1 cellular context compared by ENCODE assay signal in the genomic region with DNA sequence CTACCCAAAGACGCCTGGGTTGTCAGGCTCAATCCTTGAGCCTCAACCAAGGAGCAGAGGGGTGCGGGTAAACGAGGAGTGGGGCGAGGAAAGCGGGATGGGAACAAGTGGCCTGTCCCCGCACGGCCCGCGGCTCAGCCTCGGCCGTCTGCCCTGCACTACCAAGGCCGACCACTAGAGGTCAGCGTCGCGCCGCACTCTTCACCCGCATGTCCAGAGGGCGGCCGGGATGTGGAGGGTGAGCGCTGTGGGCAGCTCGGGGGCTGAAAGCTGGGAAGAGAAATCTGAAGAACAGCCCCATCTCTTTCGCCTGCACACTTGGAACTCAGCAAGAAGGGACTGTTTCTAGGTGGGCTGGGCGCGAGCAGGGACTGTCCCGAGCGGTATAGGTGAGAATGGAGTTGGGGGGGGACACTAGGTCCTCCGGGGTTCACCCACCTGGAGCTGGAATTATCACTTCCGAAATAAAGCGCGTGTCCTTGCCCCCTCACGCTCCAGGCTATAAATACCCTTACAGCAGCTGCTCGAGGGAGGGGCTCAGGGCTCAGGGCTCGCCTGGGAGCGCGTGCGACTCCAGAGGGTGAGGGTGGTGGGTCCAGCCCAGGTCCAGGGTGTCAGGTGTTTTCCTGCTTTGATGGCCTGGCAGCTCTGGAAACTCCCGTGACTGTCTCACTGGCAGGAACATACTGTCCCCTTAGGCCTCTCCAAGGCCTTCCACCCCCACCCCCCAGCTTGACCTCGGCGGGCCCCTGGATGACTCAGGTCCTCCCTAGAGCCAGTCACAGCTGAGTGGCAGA.
A peak's percentile ranks its signal among the peaks of the same experiment; 100 is the strongest.
TF ChIP-seq lines count a peak whose summit lies in the region.

No MANE protein-coding gene starts in this region.

TF ChIP-seq in HepG2, 621 proteins besides CTCF, POLR2A, EP300 and RAD21 (continued from another document and continues in another):
- TF ChIP-seq, protein P1, sequence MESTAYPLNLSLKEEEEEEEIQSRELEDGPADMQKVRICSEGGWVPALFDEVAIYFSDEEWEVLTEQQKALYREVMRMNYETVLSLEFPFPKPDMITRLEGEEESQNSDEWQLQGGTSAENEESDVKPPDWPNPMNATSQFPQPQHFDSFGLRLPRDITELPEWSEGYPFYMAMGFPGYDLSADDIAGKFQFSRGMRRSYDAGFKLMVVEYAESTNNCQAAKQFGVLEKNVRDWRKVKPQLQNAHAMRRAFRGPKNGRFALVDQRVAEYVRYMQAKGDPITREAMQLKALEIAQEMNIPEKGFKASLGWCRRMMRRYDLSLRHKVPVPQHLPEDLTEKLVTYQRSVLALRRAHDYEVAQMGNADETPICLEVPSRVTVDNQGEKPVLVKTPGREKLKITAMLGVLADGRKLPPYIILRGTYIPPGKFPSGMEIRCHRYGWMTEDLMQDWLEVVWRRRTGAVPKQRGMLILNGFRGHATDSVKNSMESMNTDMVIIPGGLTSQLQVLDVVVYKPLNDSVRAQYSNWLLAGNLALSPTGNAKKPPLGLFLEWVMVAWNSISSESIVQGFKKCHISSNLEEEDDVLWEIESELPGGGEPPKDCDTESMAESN (CRISPR knock-in tag; conservative IDR thresholded peaks at IDR 0.05) = no peak
- TF ChIP-seq ZNF205 (CRISPR knock-in tag; IDR thresholded peaks at IDR 0.05) (no peak), BRD4 (CRISPR knock-in tag; IDR thresholded peaks at IDR 0.05) (no peak), CREBL2 (CRISPR knock-in tag; IDR thresholded peaks at IDR 0.05; ENCODE audit: borderline replicate concordance) (no peak), CEBPB (IDR thresholded peaks at IDR 0.05; ENCODE audit: borderline replicate concordance, low read depth, low read length) (no peak), MIER3 (CRISPR knock-in tag; IDR thresholded peaks at IDR 0.05; ENCODE audit: borderline replicate concordance) (peak; percentile 9; the same call in 1 of the 2 replicates), HOXD1 (CRISPR knock-in tag; IDR thresholded peaks at IDR 0.05) (no peak), AGO1 (IDR thresholded peaks at IDR 0.05; ENCODE audit: low read depth, low read length, poor library complexity, severe bottlenecking) (no peak), BRCA1 (CRISPR knock-in tag; IDR thresholded peaks at IDR 0.05) (no peak), ZNF549 (CRISPR knock-in tag; IDR thresholded peaks at IDR 0.05) (no peak), ZNF124 (CRISPR knock-in tag; IDR thresholded peaks at IDR 0.05) (no peak), TP53 (CRISPR knock-in tag; conservative IDR thresholded peaks at IDR 0.05) (no peak), ZNF33A (CRISPR knock-in tag; IDR thresholded peaks at IDR 0.05; ENCODE audit: borderline replicate concordance) (no peak), ZFP37 (CRISPR knock-in tag; IDR thresholded peaks at IDR 0.05; ENCODE audit: borderline replicate concordance) (no peak), SALL2 (CRISPR knock-in tag; IDR thresholded peaks at IDR 0.05) (0 out of 2 replicates have a peak, but pooled peaks have one; percentile 23), GFI1 (CRISPR knock-in tag; IDR thresholded peaks at IDR 0.05; ENCODE audit: borderline replicate concordance) (no peak), ZNF563 (CRISPR knock-in tag; IDR thresholded peaks at IDR 0.05) (no peak), MTF1 (CRISPR knock-in tag; IDR thresholded peaks at IDR 0.05) (no peak), ARNT2 (CRISPR knock-in tag; IDR thresholded peaks at IDR 0.05; ENCODE audit: low read depth) (no peak), ZNF616 (CRISPR knock-in tag; IDR thresholded peaks at IDR 0.05; ENCODE audit: low read depth) (no peak)
- TF ChIP-seq, protein P2, sequence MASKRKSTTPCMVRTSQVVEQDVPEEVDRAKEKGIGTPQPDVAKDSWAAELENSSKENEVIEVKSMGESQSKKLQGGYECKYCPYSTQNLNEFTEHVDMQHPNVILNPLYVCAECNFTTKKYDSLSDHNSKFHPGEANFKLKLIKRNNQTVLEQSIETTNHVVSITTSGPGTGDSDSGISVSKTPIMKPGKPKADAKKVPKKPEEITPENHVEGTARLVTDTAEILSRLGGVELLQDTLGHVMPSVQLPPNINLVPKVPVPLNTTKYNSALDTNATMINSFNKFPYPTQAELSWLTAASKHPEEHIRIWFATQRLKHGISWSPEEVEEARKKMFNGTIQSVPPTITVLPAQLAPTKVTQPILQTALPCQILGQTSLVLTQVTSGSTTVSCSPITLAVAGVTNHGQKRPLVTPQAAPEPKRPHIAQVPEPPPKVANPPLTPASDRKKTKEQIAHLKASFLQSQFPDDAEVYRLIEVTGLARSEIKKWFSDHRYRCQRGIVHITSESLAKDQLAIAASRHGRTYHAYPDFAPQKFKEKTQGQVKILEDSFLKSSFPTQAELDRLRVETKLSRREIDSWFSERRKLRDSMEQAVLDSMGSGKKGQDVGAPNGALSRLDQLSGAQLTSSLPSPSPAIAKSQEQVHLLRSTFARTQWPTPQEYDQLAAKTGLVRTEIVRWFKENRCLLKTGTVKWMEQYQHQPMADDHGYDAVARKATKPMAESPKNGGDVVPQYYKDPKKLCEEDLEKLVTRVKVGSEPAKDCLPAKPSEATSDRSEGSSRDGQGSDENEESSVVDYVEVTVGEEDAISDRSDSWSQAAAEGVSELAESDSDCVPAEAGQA (IDR thresholded peaks at IDR 0.05; ENCODE audit: low read depth) = no peak
- TF ChIP-seq, protein P2 (CRISPR knock-in tag; IDR thresholded peaks at IDR 0.05; ENCODE audit: borderline replicate concordance) = no peak
- TF ChIP-seq, protein P3, sequence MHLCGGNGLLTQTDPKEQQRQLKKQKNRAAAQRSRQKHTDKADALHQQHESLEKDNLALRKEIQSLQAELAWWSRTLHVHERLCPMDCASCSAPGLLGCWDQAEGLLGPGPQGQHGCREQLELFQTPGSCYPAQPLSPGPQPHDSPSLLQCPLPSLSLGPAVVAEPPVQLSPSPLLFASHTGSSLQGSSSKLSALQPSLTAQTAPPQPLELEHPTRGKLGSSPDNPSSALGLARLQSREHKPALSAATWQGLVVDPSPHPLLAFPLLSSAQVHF (CRISPR knock-in tag; IDR thresholded peaks at IDR 0.05) = no peak
- TF ChIP-seq, protein P4, sequence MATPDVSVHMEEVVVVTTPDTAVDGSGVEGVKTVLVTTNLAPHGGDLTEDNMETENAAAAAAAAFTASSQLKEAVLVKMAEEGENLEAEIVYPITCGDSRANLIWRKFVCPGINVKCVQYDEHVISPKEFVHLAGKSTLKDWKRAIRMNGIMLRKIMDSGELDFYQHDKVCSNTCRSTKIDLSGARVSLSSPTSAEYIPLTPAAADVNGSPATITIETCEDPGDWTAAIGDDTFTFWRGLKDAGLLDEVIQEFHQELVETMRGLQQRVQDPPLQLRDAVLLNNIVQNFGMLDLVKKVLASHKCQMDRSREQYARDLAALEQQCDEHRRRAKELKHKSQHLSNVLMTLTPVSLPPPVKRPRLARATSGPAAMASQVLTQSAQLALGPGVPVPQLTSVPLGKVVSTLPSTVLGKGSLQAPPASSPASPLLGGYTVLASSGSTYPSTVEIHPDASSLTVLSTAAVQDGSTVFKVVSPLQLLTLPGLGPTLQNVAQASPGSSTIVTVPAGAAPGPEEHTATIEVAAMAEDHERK (CRISPR knock-in tag; IDR thresholded peaks at IDR 0.05; ENCODE audit: low read depth) = no peak
- TF ChIP-seq, protein P5, sequence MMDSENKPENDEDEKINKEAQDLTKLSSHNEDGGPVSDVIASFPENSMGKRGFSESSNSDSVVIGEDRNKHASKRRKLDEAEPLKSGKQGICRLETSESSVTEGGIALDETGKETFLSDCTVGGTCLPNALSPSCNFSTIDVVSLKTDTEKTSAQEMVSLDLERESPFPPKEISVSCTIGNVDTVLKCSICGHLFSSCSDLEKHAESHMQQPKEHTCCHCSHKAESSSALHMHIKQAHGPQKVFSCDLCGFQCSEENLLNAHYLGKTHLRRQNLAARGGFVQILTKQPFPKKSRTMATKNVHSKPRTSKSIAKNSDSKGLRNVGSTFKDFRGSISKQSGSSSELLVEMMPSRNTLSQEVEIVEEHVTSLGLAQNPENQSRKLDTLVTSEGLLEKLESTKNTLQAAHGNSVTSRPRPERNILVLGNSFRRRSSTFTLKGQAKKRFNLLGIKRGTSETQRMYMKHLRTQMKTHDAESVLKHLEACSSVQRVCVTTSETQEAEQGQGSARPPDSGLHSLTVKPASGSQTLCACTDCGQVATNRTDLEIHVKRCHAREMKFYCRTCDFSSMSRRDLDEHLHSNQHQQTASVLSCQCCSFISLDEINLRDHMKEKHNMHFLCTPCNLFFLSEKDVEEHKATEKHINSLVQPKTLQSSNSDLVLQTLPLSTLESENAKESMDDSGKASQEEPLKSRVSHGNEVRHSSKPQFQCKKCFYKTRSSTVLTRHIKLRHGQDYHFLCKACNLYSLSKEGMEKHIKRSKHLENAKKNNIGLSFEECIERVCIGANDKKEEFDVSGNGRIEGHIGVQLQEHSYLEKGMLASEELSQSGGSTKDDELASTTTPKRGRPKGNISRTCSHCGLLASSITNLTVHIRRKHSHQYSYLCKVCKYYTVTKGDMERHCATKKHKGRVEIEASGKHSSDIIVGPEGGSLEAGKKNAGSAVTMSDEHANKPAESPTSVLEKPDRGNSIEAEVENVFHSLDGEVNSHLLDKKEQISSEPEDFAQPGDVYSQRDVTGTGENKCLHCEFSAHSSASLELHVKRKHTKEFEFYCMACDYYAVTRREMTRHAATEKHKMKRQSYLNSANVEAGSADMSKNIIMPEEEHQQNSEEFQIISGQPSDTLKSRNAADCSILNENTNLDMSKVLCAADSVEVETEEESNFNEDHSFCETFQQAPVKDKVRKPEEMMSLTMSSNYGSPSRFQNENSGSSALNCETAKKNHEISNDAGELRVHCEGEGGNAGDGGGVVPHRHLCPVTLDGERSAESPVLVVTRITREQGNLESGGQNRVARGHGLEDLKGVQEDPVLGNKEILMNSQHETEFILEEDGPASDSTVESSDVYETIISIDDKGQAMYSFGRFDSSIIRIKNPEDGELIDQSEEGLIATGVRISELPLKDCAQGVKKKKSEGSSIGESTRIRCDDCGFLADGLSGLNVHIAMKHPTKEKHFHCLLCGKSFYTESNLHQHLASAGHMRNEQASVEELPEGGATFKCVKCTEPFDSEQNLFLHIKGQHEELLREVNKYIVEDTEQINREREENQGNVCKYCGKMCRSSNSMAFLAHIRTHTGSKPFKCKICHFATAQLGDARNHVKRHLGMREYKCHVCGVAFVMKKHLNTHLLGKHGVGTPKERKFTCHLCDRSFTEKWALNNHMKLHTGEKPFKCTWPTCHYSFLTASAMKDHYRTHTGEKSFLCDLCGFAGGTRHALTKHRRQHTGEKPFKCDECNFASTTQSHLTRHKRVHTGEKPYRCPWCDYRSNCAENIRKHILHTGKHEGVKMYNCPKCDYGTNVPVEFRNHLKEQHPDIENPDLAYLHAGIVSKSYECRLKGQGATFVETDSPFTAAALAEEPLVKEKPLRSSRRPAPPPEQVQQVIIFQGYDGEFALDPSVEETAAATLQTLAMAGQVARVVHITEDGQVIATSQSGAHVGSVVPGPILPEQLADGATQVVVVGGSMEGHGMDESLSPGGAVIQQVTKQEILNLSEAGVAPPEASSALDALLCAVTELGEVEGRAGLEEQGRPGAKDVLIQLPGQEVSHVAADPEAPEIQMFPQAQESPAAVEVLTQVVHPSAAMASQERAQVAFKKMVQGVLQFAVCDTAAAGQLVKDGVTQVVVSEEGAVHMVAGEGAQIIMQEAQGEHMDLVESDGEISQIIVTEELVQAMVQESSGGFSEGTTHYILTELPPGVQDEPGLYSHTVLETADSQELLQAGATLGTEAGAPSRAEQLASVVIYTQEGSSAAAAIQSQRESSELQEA (CRISPR knock-in tag; IDR thresholded peaks at IDR 0.05; ENCODE audit: not compliant biosample characterization) = no peak
- TF ChIP-seq, protein P6, sequence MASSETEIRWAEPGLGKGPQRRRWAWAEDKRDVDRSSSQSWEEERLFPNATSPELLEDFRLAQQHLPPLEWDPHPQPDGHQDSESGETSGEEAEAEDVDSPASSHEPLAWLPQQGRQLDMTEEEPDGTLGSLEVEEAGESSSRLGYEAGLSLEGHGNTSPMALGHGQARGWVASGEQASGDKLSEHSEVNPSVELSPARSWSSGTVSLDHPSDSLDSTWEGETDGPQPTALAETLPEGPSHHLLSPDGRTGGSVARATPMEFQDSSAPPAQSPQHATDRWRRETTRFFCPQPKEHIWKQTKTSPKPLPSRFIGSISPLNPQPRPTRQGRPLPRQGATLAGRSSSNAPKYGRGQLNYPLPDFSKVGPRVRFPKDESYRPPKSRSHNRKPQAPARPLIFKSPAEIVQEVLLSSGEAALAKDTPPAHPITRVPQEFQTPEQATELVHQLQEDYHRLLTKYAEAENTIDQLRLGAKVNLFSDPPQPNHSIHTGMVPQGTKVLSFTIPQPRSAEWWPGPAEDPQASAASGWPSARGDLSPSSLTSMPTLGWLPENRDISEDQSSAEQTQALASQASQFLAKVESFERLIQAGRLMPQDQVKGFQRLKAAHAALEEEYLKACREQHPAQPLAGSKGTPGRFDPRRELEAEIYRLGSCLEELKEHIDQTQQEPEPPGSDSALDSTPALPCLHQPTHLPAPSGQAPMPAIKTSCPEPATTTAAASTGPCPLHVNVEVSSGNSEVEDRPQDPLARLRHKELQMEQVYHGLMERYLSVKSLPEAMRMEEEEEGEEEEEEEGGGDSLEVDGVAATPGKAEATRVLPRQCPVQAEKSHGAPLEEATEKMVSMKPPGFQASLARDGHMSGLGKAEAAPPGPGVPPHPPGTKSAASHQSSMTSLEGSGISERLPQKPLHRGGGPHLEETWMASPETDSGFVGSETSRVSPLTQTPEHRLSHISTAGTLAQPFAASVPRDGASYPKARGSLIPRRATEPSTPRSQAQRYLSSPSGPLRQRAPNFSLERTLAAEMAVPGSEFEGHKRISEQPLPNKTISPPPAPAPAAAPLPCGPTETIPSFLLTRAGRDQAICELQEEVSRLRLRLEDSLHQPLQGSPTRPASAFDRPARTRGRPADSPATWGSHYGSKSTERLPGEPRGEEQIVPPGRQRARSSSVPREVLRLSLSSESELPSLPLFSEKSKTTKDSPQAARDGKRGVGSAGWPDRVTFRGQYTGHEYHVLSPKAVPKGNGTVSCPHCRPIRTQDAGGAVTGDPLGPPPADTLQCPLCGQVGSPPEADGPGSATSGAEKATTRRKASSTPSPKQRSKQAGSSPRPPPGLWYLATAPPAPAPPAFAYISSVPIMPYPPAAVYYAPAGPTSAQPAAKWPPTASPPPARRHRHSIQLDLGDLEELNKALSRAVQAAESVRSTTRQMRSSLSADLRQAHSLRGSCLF (CRISPR knock-in tag; IDR thresholded peaks at IDR 0.05; ENCODE audit: borderline replicate concordance) = no peak
